Comparison of ENCODE assay signal across 24 cellular contexts in genomic region chr3:187982149-187982548, GRCh38.
DNase-seq lines count a peak whose midpoint lies in the region; ATAC-seq and TF ChIP-seq lines count a peak whose summit lies in the region.
"Had no signal": no experiment of that assay in that cellular context is flagged by ENCODE, and none has a peak within 500 bp of the region (broad histone marks: within the 10 kb centered on the region; RNA-seq: fewer than 3 reads in every experiment).

No MANE protein-coding gene starts in this region.

- H3K27ac ChIP-seq in heart left ventricle (peak overlapping the region in 9 of 12 donors; percentile 10 to 94 (median 83)), right atrium auricular region (peak overlapping the region in 1 of 2 donors; percentile 82), psoas muscle (no peak overlapping the region)
- H3K27ac ChIP-seq: 22Rv1, tibial nerve had no signal

- TF ChIP-seq CTCF in heart left ventricle (IDR thresholded peaks at IDR 0.05) (no peak), right atrium auricular region (IDR thresholded peaks at IDR 0.05) (no peak), psoas muscle (IDR thresholded peaks at IDR 0.05) (no peak)

- H3K9me3 ChIP-seq in heart left ventricle (peaks cover 0 to 8% (median 0%) of the 10 kb centered on the region in 12 donors), right atrium auricular region (peaks cover 0 to 6% of the 10 kb centered on the region in 2 donors), psoas muscle (no peaks in the 10 kb centered on the region)
- H3K9me3 ChIP-seq: tibial nerve had no signal

- H3K4me1 ChIP-seq in heart left ventricle (peaks cover 0 to 29% (median 9%) of the 10 kb centered on the region in 12 donors), right atrium auricular region (peaks cover 0 to 10% of the 10 kb centered on the region in 2 donors), psoas muscle (peaks cover 25% of the 10 kb centered on the region)

- 66 to 79% (median 75%) methylated on average over 3 of the region's 3 CpGs for WGBS in heart left ventricle, 4 donors
- 30 to 61% (median 36%) methylated on average over 3 of the region's 3 CpGs for WGBS in psoas muscle, 3 donors

- H3K27me3 ChIP-seq in heart left ventricle, result no peaks in the 10 kb centered on the region
- H3K27me3 ChIP-seq in right atrium auricular region, result no peaks in the 10 kb centered on the region
- H3K27me3 ChIP-seq in psoas muscle (ENCODE audit: insufficient read depth in 3 of 3, low read length in 2 of 3), result no peaks in the 10 kb centered on the region
- H3K27me3 ChIP-seq: tibial nerve had no signal

- H3K4me3 ChIP-seq in heart left ventricle, result no peak overlapping the region
- no peak overlapping the region for H3K4me3 ChIP-seq in right atrium auricular region
- no peak overlapping the region for H3K4me3 ChIP-seq in psoas muscle
- H3K4me3 ChIP-seq: tibial nerve had no signal

- H3K36me3 ChIP-seq in heart left ventricle (no peaks in the 10 kb centered on the region), right atrium auricular region (no peaks in the 10 kb centered on the region), psoas muscle (ENCODE audit: insufficient read depth in 1 of 2, low read depth in 1 of 2) (no peaks in the 10 kb centered on the region)
- H3K36me3 ChIP-seq: tibial nerve had no signal

- intact Hi-C loops in heart left ventricle (cut with DNase I) (loop anchor here in 3 of 10 donors (2.0 to 5.0 kb wide), 3 partner anchors 55 to 237 kb away; partner anchors contain the start of gene BCL6 (in 3 of the 3)), psoas muscle (cut with DNase I) (no loop called here)

- DNase-seq in heart left ventricle, result no peak
- no peak for DNase-seq in right atrium auricular region (ENCODE audit: low spot score)
- peak; percentile 79 for DNase-seq in NAMALWA (ENCODE audit: low spot score)
- no peak for DNase-seq in psoas muscle
- no peak for DNase-seq in NCI-H2107 treated with DMSO at 0.1 percent for 48 hours (lab: John Stamatoyannopoulos, UW; ENCODE audit: unreplicated experiment)
- DNase-seq: activated CD4-positive, alpha-beta T cell treated with anti-CD3 and anti-CD28 coated beads for 48 hours; activated naive CD8-positive, alpha-beta T cell treated with anti-CD3 and anti-CD28 coated beads, Interleukin-2, amount 50 U/mL, for 24 hours; activated T-cell treated with anti-CD3 and anti-CD28 coated beads, Interleukin-2, amount 50 U/mL, for 24 hours; CD4-positive, alpha-beta T cell; endodermal cell; foreskin fibroblast; hypothalamus; NCI-H1105 treated with DMSO at 0.1 percent for 48 hours; NCI-H2029 treated with DMSO at 0.1 percent for 48 hours; NCI-H774; small intestine; stimulated activated CD4-positive, alpha-beta T cell treated with anti-CD3 and anti-CD28 coated beads, Interleukin-2, amount 100 ng/mL, for 24 hours had no signal

- no peak for ATAC-seq in heart left ventricle
- ATAC-seq in GM21529 (IDR thresholded peaks at IDR 0.05; ENCODE audit: unreplicated experiment), result peak; percentile 57
- ATAC-seq in psoas muscle, result peak in 3 of 4 donors; percentile 26 to 60 (median 54)
- no peak for ATAC-seq in HG03039 (IDR thresholded peaks at IDR 0.05; ENCODE audit: unreplicated experiment)
- ATAC-seq in activated CD4-positive, CD25-positive, alpha-beta regulatory T cell treated with anti-CD3 and anti-CD28 coated beads, Interleukin-2, amount 50 U/mL, for 24 hours, result no peak
- ATAC-seq: activated naive CD8-positive, alpha-beta T cell treated with anti-CD3 and anti-CD28 coated beads, Interleukin-2, amount 50 U/mL, for 24 hours; esophagus mucosa; HCT116 had no signal

- no peak for TF ChIP-seq POLR2A in heart left ventricle (IDR thresholded peaks at IDR 0.05)

Comparison
In these comparisons a context has a peak if more than half of its experiments do, and no peak if none do; other contexts are left out.
1. ATAC-seq: peak in GM21529 (single experiment) and psoas muscle (3 of 4); none in heart left ventricle (0 of 4), HG03039 (single experiment) and activated CD4-positive, CD25-positive, alpha-beta regulatory T cell treated with anti-CD3 and anti-CD28 coated beads, Interleukin-2, amount 50 U/mL, for 24 hours (0 of 2).